12 cellular contexts compared by ENCODE assay signal in genomic region chr5:19322716-19323485, GRCh38.
DNase-seq lines count a peak whose midpoint lies in the region; ATAC-seq and TF ChIP-seq lines count a peak whose summit lies in the region.
"Had no signal": no experiment of that assay in that cellular context is flagged by ENCODE, and none has a peak within 500 bp of the region (broad histone marks: within the 10 kb centered on the region; RNA-seq: fewer than 3 reads in every experiment).

No MANE protein-coding gene starts in this region.

- DNase-seq in GM03348 (ENCODE audit: low spot score) = peak; percentile 2
- peak; percentile 73 for DNase-seq in HT1080 (ENCODE audit: low read depth)
- peak; percentile 41 for DNase-seq in astrocyte of the hippocampus (ENCODE audit: low read depth, low spot score)
- DNase-seq in activated CD8-positive, alpha-beta T cell treated with anti-CD3 and anti-CD28 coated beads for 36 hours = no peak
- no peak for DNase-seq in brain microvascular endothelial cell
- DNase-seq in DMS79 (lab: John Stamatoyannopoulos, UW) = no peak
- DNase-seq in stimulated activated naive B cell treated with anti-CD40 and anti-IgM and Interleukin-4, amounts not matched to agents 10 μg/mL and 1 μg/mL and 100 μg/mL, for 72 hours = no peak
- DNase-seq: dermis blood vessel endothelial cell; NCI-H1694; stimulated activated CD8-positive, alpha-beta memory T cell treated with anti-CD3 and anti-CD28 coated beads, Interleukin-4, amount 100 ng/mL, for 48 hours; T-helper 2 cell had no signal

- H3K36me3 ChIP-seq in neuron (ENCODE audit: insufficient read depth, low read length) (no peaks in the 10 kb centered on the region), brain microvascular endothelial cell (replicated peaks) (no peaks in the 10 kb centered on the region)

- no peaks in the 10 kb centered on the region for H3K9me3 ChIP-seq in neuron (ENCODE audit: low read length)

- H2AFZ ChIP-seq in neuron (ENCODE audit: low read depth, low read length) = peak overlapping the region; percentile 0

- peaks cover 13% of the 10 kb centered on the region for H3K4me1 ChIP-seq in neuron (ENCODE audit: insufficient read depth, low read length)

- TF ChIP-seq CTCF in activated CD8-positive, alpha-beta T cell treated with anti-CD3 and anti-CD28 coated beads for 36 hours (IDR thresholded peaks at IDR 0.05) = no peak
- TF ChIP-seq CTCF in brain microvascular endothelial cell (IDR thresholded peaks at IDR 0.05; ENCODE audit: low read depth, low read length, missing control alignments) = no peak

- H3K4me3 ChIP-seq in neuron (ENCODE audit: low read length) (no peak overlapping the region), brain microvascular endothelial cell (ENCODE audit: low read depth, low read length) (no peak overlapping the region)

- H3K9me3 Mint-ChIP-seq in activated CD8-positive, alpha-beta T cell treated with anti-CD3 and anti-CD28 coated beads for 36 hours = peaks cover 12% of the 10 kb centered on the region
- peaks cover 0 to 3% of the 10 kb centered on the region in 2 donors for H3K9me3 Mint-ChIP-seq in stimulated activated naive B cell treated with anti-CD40 and anti-IgM and Interleukin-4, amounts not matched to agents 10 μg/mL and 1 μg/mL and 100 μg/mL, for 72 hours

- no peaks in the 10 kb centered on the region for H3K36me3 Mint-ChIP-seq in activated CD8-positive, alpha-beta T cell treated with anti-CD3 and anti-CD28 coated beads for 36 hours (ENCODE audit: low read depth)
- H3K36me3 Mint-ChIP-seq in stimulated activated naive B cell treated with anti-CD40 and anti-IgM and Interleukin-4, amounts not matched to agents 10 μg/mL and 1 μg/mL and 100 μg/mL, for 72 hours = no peaks in the 10 kb centered on the region

- no peak overlapping the region for H3K4me3 Mint-ChIP-seq in activated CD8-positive, alpha-beta T cell treated with anti-CD3 and anti-CD28 coated beads for 36 hours
- H3K4me3 Mint-ChIP-seq in stimulated activated naive B cell treated with anti-CD40 and anti-IgM and Interleukin-4, amounts not matched to agents 10 μg/mL and 1 μg/mL and 100 μg/mL, for 72 hours = no peak overlapping the region

- no peaks in the 10 kb centered on the region for H3K27me3 Mint-ChIP-seq in activated CD8-positive, alpha-beta T cell treated with anti-CD3 and anti-CD28 coated beads for 36 hours
- no peaks in the 10 kb centered on the region for H3K27me3 Mint-ChIP-seq in stimulated activated naive B cell treated with anti-CD40 and anti-IgM and Interleukin-4, amounts not matched to agents 10 μg/mL and 1 μg/mL and 100 μg/mL, for 72 hours

- H3K27me3 ChIP-seq in neuron (ENCODE audit: insufficient read depth, low read length) (no peaks in the 10 kb centered on the region), brain microvascular endothelial cell (replicated peaks) (no peaks in the 10 kb centered on the region)

- H3K27ac ChIP-seq in brain microvascular endothelial cell = no peak overlapping the region

- intact Hi-C loops in activated CD8-positive, alpha-beta T cell treated with anti-CD3 and anti-CD28 coated beads for 36 hours (cut with micrococcal nuclease) = no loop called here

- POLR2A ChIA-PET in activated CD8-positive, alpha-beta T cell treated with anti-CD3 and anti-CD28 coated beads for 36 hours (lab: Charles Lee) = no interaction called here

- CTCF ChIA-PET in activated CD8-positive, alpha-beta T cell treated with anti-CD3 and anti-CD28 coated beads for 36 hours (lab: Charles Lee) = no interaction called here

- no peaks in the 10 kb centered on the region for H3K4me1 Mint-ChIP-seq in activated CD8-positive, alpha-beta T cell treated with anti-CD3 and anti-CD28 coated beads for 36 hours (ENCODE audit: low read depth)
- no peaks in the 10 kb centered on the region for H3K4me1 Mint-ChIP-seq in stimulated activated naive B cell treated with anti-CD40 and anti-IgM and Interleukin-4, amounts not matched to agents 10 μg/mL and 1 μg/mL and 100 μg/mL, for 72 hours

- ATAC-seq in activated CD8-positive, alpha-beta T cell treated with anti-CD3 and anti-CD28 coated beads for 36 hours = no peak
- ATAC-seq in stimulated activated naive B cell treated with anti-CD40 and anti-IgM and Interleukin-4, amounts not matched to agents 10 μg/mL and 1 μg/mL and 100 μg/mL, for 72 hours (replicated peaks) = no peak

- no peak overlapping the region for H3K27ac Mint-ChIP-seq in activated CD8-positive, alpha-beta T cell treated with anti-CD3 and anti-CD28 coated beads for 36 hours
- H3K27ac Mint-ChIP-seq in stimulated activated naive B cell treated with anti-CD40 and anti-IgM and Interleukin-4, amounts not matched to agents 10 μg/mL and 1 μg/mL and 100 μg/mL, for 72 hours = no peak overlapping the region

- in situ Hi-C loops in brain microvascular endothelial cell (cut with HindIII; ENCODE audit: low pct_ligation_motif_present, low sequenced_read_pairs) = no loop called here

Comparison
In these comparisons a context has a peak if more than half of its experiments do, and no peak if none do; other contexts are left out.
1. DNase-seq: peak in GM03348 (single experiment), HT1080 (single experiment) and astrocyte of the hippocampus (single experiment); none in activated CD8-positive, alpha-beta T cell treated with anti-CD3 and anti-CD28 coated beads for 36 hours (single experiment), brain microvascular endothelial cell (single experiment), DMS79 (single experiment) and stimulated activated naive B cell treated with anti-CD40 and anti-IgM and Interleukin-4, amounts not matched to agents 10 μg/mL and 1 μg/mL and 100 μg/mL, for 72 hours (single experiment).